ENCODE assay signal across 9 cellular contexts in the genomic region with DNA sequence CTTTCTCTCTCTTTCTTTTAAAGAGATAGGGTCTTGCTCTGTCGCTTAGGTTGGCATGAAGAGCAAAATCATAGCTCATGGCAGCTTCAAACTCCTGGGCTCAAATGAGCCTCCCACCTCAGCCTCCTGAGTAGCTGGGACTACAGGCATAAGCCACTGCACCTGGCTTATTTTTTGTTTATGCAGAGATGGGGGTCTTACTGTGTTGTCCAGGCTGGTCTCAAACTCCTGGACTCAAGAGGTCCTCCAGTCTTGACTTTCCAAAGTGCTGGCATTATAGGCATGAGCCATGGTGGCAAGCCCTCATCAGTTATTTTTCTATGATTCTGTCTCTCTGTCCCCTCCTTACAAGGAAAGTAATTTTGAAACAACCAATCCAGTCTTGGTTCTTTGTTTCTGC. TPM values are rescaled to one million over a fixed set of nuclear protein-coding genes. Genes with fewer than 3 reads are reported as not detected.
DNase-seq lines count a peak whose midpoint lies in the region; ATAC-seq and TF ChIP-seq lines count a peak whose summit lies in the region.
"Had no signal": no experiment of that assay in that cellular context is flagged by ENCODE, and none has a peak within 500 bp of the region (broad histone marks: within the 10 kb centered on the region; RNA-seq: fewer than 3 reads in every experiment).

No MANE protein-coding gene starts in this region.

- H3K36me3 Mint-ChIP-seq in stimulated activated naive CD8-positive, alpha-beta T cell treated with anti-CD3 and anti-CD28 coated beads, Interleukin-15, Interleukin-2, amounts not matched to agents 100 ng/mL and 50 ng/mL, for 24 hours (ENCODE audit: low read depth): peaks cover 12% of the 10 kb centered on the region
- peaks cover 3% of the 10 kb centered on the region for H3K36me3 Mint-ChIP-seq in activated B cell treated with CpG ODN at 0.5 μM for 24 hours (ENCODE audit: low read depth)
- H3K36me3 Mint-ChIP-seq in naive thymus-derived CD4-positive, alpha-beta T cell: peaks cover 0 to 3% (median 0%) of the 10 kb centered on the region in 5 donors

- DNase-seq in stimulated activated naive CD8-positive, alpha-beta T cell treated with anti-CD3 and anti-CD28 coated beads, Interleukin-15, Interleukin-2, amounts not matched to agents 100 U/mL and 50 U/mL, for 24 hours: no peak
- no peak for DNase-seq in activated B cell treated with CpG ODN at 0.5 μM for 24 hours
- DNase-seq in naive thymus-derived CD4-positive, alpha-beta T cell: no peak
- no peak for DNase-seq in sciatic nerve (ENCODE audit: low spot score)
- no peak for DNase-seq in posterior vena cava (ENCODE audit: low spot score)
- DNase-seq: effector CD4-positive, alpha-beta T cell had no signal

- H3K9me3 Mint-ChIP-seq in stimulated activated naive CD8-positive, alpha-beta T cell treated with anti-CD3 and anti-CD28 coated beads, Interleukin-15, Interleukin-2, amounts not matched to agents 100 ng/mL and 50 ng/mL, for 24 hours: no peaks in the 10 kb centered on the region
- no peaks in the 10 kb centered on the region for H3K9me3 Mint-ChIP-seq in activated B cell treated with CpG ODN at 0.5 μM for 24 hours
- H3K9me3 Mint-ChIP-seq in naive thymus-derived CD4-positive, alpha-beta T cell: peaks cover 0 to 8% (median 2%) of the 10 kb centered on the region in 11 donors

- H3K4me1 Mint-ChIP-seq in stimulated activated naive CD8-positive, alpha-beta T cell treated with anti-CD3 and anti-CD28 coated beads, Interleukin-15, Interleukin-2, amounts not matched to agents 100 ng/mL and 50 ng/mL, for 24 hours (ENCODE audit: low read depth): peaks cover 37% of the 10 kb centered on the region
- H3K4me1 Mint-ChIP-seq in activated B cell treated with CpG ODN at 0.5 μM for 24 hours: peaks cover 16% of the 10 kb centered on the region
- H3K4me1 Mint-ChIP-seq in naive thymus-derived CD4-positive, alpha-beta T cell: peaks cover 23 to 40% (median 35%) of the 10 kb centered on the region in 7 donors

- H3K27ac ChIP-seq in naive thymus-derived CD4-positive, alpha-beta T cell (ENCODE audit: low read depth, low read length): no peak overlapping the region

- no peak for TF ChIP-seq CTCF in activated B cell treated with CpG ODN at 0.5 μM for 24 hours (IDR thresholded peaks at IDR 0.05)

- H3K9me3 ChIP-seq in naive thymus-derived CD4-positive, alpha-beta T cell (ENCODE audit: control insufficient read depth in 2 of 3, low read length in 3 of 3): no peaks in the 10 kb centered on the region

- intact Hi-C loops in activated B cell treated with CpG ODN at 0.5 μM for 24 hours (cut with micrococcal nuclease) (loop anchor here (2.0 to 5.0 kb wide), 3 partner anchors 51 to 893 kb away; a partner anchor contains a TSS), sciatic nerve (cut with DNase I) (no loop called here), posterior vena cava (cut with DNase I) (no loop called here)
- intact Hi-C loops in naive thymus-derived CD4-positive, alpha-beta T cell (cut with micrococcal nuclease): loop anchor here (1.0 to 10.0 kb wide), 7 partner anchors 148 to 953 kb away; a partner anchor contains a TSS

- no peaks in the 10 kb centered on the region for H3K27me3 ChIP-seq in naive thymus-derived CD4-positive, alpha-beta T cell (ENCODE audit: control insufficient read depth in 2 of 2, insufficient read depth in 2 of 2, low read length in 2 of 2)

- H3K27me3 Mint-ChIP-seq in stimulated activated naive CD8-positive, alpha-beta T cell treated with anti-CD3 and anti-CD28 coated beads, Interleukin-15, Interleukin-2, amounts not matched to agents 100 ng/mL and 50 ng/mL, for 24 hours: no peaks in the 10 kb centered on the region
- H3K27me3 Mint-ChIP-seq in activated B cell treated with CpG ODN at 0.5 μM for 24 hours: no peaks in the 10 kb centered on the region
- peaks cover 0 to 2% (median 0%) of the 10 kb centered on the region in 5 donors for H3K27me3 Mint-ChIP-seq in naive thymus-derived CD4-positive, alpha-beta T cell

- CTCF ChIA-PET in activated B cell treated with CpG ODN at 0.5 μM for 24 hours (lab: Charles Lee): no interaction called here
- CTCF ChIA-PET in naive thymus-derived CD4-positive, alpha-beta T cell (lab: Charles Lee): interaction anchor here (0.7 kb wide), 1 partner anchor 110 kb away, joined by 3 read pairs; no protein-coding TSS in a partner anchor

- peak overlapping the region; percentile 93 for H3K27ac Mint-ChIP-seq in stimulated activated naive CD8-positive, alpha-beta T cell treated with anti-CD3 and anti-CD28 coated beads, Interleukin-15, Interleukin-2, amounts not matched to agents 100 ng/mL and 50 ng/mL, for 24 hours
- H3K27ac Mint-ChIP-seq in activated B cell treated with CpG ODN at 0.5 μM for 24 hours: peak overlapping the region; percentile 95
- H3K27ac Mint-ChIP-seq in naive thymus-derived CD4-positive, alpha-beta T cell: peak overlapping the region; percentile 91 to 99 (median 97)

- H3K4me1 ChIP-seq in naive thymus-derived CD4-positive, alpha-beta T cell (ENCODE audit: control insufficient read depth in 2 of 2, insufficient read depth in 2 of 2, low read length in 2 of 2): peaks cover 12 to 21% of the 10 kb centered on the region in 2 donors

- ATAC-seq in stimulated activated naive CD8-positive, alpha-beta T cell treated with anti-CD3 and anti-CD28 coated beads, Interleukin-15, Interleukin-2, amounts not matched to agents 100 U/mL and 50 U/mL, for 24 hours: no peak
- ATAC-seq in activated B cell treated with CpG ODN at 0.5 μM for 24 hours (ENCODE audit: low read depth) (no peak), sciatic nerve (no peak), HG03354 (IDR thresholded peaks at IDR 0.05; ENCODE audit: poor library complexity, severe bottlenecking, unreplicated experiment) (no peak), HG02623 (IDR thresholded peaks at IDR 0.05; ENCODE audit: unreplicated experiment) (no peak)
- ATAC-seq in naive thymus-derived CD4-positive, alpha-beta T cell: no peak

- peak overlapping the region; percentile 96 for H3K4me3 Mint-ChIP-seq in stimulated activated naive CD8-positive, alpha-beta T cell treated with anti-CD3 and anti-CD28 coated beads, Interleukin-15, Interleukin-2, amounts not matched to agents 100 ng/mL and 50 ng/mL, for 24 hours
- H3K4me3 Mint-ChIP-seq in activated B cell treated with CpG ODN at 0.5 μM for 24 hours: peak overlapping the region; percentile 97
- peak overlapping the region in 9 of 10 donors; percentile 93 to 100 (median 98) for H3K4me3 Mint-ChIP-seq in naive thymus-derived CD4-positive, alpha-beta T cell

- peaks cover 0 to 8% (median 0%) of the 10 kb centered on the region in 3 experiments for H3K36me3 ChIP-seq in naive thymus-derived CD4-positive, alpha-beta T cell (ENCODE audit: control insufficient read depth in 2 of 3, insufficient read depth in 3 of 3, low read length in 3 of 3)

- H3K4me3 ChIP-seq in naive thymus-derived CD4-positive, alpha-beta T cell (ENCODE audit: low read length): no peak overlapping the region

- POLR2A ChIA-PET in activated B cell treated with CpG ODN at 0.5 μM for 24 hours (lab: Charles Lee): no interaction called here
- POLR2A ChIA-PET in naive thymus-derived CD4-positive, alpha-beta T cell (lab: Charles Lee): interaction anchor here (0.8 to 1.5 kb wide), 3 partner anchors 21 to 76 kb away, joined by 3 to 7 read pairs (median 3); a partner anchor contains a TSS

RNA-seq across cellular contexts. Expression of a gene that starts 1.1 kb away (rescaled TPM):
- 4.3 and 4.7 TPM in 2 replicates for total RNA-seq in activated B cell treated with CpG ODN at 0.5 μM for 24 hours
- total RNA-seq in naive thymus-derived CD4-positive, alpha-beta T cell: 10 to 100 TPM; 21.9 to 44.5 (median 23.1) TPM
- 10 to 100 TPM; 17.3 to 64.3 TPM for polyA plus RNA-seq in naive thymus-derived CD4-positive, alpha-beta T cell
- total RNA-seq in sciatic nerve: 50.1 TPM
- 10 to 100 TPM; 52.6 to 65.2 TPM for total RNA-seq in posterior vena cava

RNA-seq across cellular contexts. Expression of a gene that starts 53.3 kb away (rescaled TPM):
- total RNA-seq in activated B cell treated with CpG ODN at 0.5 μM for 24 hours: 142 and 155 TPM in 2 replicates
- 100 to 1,000 TPM; 166 to 228 (median 176) TPM for total RNA-seq in naive thymus-derived CD4-positive, alpha-beta T cell
- 10 to 100 TPM; 10.5 to 13.6 TPM for polyA plus RNA-seq in naive thymus-derived CD4-positive, alpha-beta T cell
- total RNA-seq in sciatic nerve: 121 TPM
- 10 to 100 TPM; 78.8 to 90.7 TPM for total RNA-seq in posterior vena cava

Comparison
In these comparisons a context has a peak if more than half of its experiments do, and no peak if none do; other contexts are left out.
1. intact Hi-C loops: an anchor here in activated B cell treated with CpG ODN at 0.5 μM for 24 hours (2.0 to 5.0 kb wide) and naive thymus-derived CD4-positive, alpha-beta T cell (1.0 to 10.0 kb wide); none called in sciatic nerve and posterior vena cava.